ENCODE assay signal across 12 cellular contexts in genomic region chr19:8500158-8500557, GRCh38. TPM values are rescaled to one million over a fixed set of nuclear protein-coding genes. Genes with fewer than 3 reads are reported as not detected.
DNase-seq lines count a peak whose midpoint lies in the region; ATAC-seq and TF ChIP-seq lines count a peak whose summit lies in the region.
"Had no signal": no experiment of that assay in that cellular context is flagged by ENCODE, and none has a peak within 500 bp of the region (broad histone marks: within the 10 kb centered on the region; RNA-seq: fewer than 3 reads in every experiment).

No MANE protein-coding gene starts in this region.

- peak overlapping the region; percentile 77 for H3K4me3 ChIP-seq in HL-60 (replicated peaks; ENCODE audit: insufficient read depth, low read length)
- peak overlapping the region in 5 of 59 donors; percentile 2 to 12 (median 5) for H3K4me3 ChIP-seq in dorsolateral prefrontal cortex

- peak; percentile 22 for ATAC-seq in left lobe of liver
- peak; percentile 22 for ATAC-seq in sciatic nerve

- DNase-seq in HL-60 (ENCODE audit: low read depth in 1 of 2, low spot score in 1 of 2) (peak; percentile 96 to 99), SIG-M5 (lab: John Stamatoyannopoulos, UW) (peak; percentile 97), left lobe of liver (ENCODE audit: low spot score) (no peak), sciatic nerve (ENCODE audit: low spot score) (no peak), NCI-H1930 (lab: John Stamatoyannopoulos, UW) (no peak), dorsolateral prefrontal cortex (no peak)
- no peak for DNase-seq in central memory CD4-positive, alpha-beta T cell
- DNase-seq: NCI-H1417, NCI-H69 had no signal

- H3K27me3 ChIP-seq in HL-60 (ENCODE audit: insufficient read depth, poor library complexity, severe bottlenecking): no peaks in the 10 kb centered on the region
- no peaks in the 10 kb centered on the region for H3K27me3 ChIP-seq in dorsolateral prefrontal cortex

- intact Hi-C loops in sciatic nerve (cut with DNase I) (loop anchor here (10.0 kb wide), 1 partner anchor 145 kb away; no protein-coding TSS in a partner anchor), dorsolateral prefrontal cortex (cut with DNase I) (no loop called here)

- peak overlapping the region; percentile 98 for H3K27ac ChIP-seq in HL-60 (replicated peaks)
- peak overlapping the region in 2 of 59 donors; percentile 15 to 22 for H3K27ac ChIP-seq in dorsolateral prefrontal cortex
- H3K27ac ChIP-seq: epithelial cell of prostate had no signal

- TF ChIP-seq CTCF in HL-60 (IDR thresholded peaks at IDR 0.05; ENCODE audit: insufficient read depth, low read length) (no peak), dorsolateral prefrontal cortex (IDR thresholded peaks at IDR 0.05 in 54 of 56, conservative IDR thresholded peaks at IDR 0.05 in 2 of 56; ENCODE audit: low read depth in 1 of 56, partially characterized antibody in 56 of 56) (no peak)

RNA-seq across cellular contexts. Expression of gene PRAM1, which starts 2.3 kb away (rescaled TPM):
- total RNA-seq in left lobe of liver (1.7 TPM), sciatic nerve (8.8 TPM), dorsolateral prefrontal cortex (10 to 100 TPM in 19 of 120 experiments, 1 to 10 TPM in 101; 2.7 to 16.1 (median 6.3) TPM)
- total RNA-seq: bronchial epithelial cell, SK-MEL-5 had no signal

RNA-seq across cellular contexts. Expression of gene ZNF414, which starts 13.8 kb away (rescaled TPM):
- total RNA-seq in left lobe of liver (12.0 TPM), sciatic nerve (22.2 TPM), dorsolateral prefrontal cortex (10 to 100 TPM; 19.4 to 51.4 (median 30.1) TPM)

RNA-seq across cellular contexts. Expression of gene HNRNPM, which starts 55.4 kb away (rescaled TPM):
- 66.9 TPM for total RNA-seq in left lobe of liver
- 154 TPM for total RNA-seq in sciatic nerve
- 100 to 1,000 TPM in 119 of 120 experiments, 10 to 100 TPM in 1; 99.2 to 179 (median 128) TPM for total RNA-seq in dorsolateral prefrontal cortex

Comparison
In these comparisons a context has a peak if more than half of its experiments do, and no peak if none do; other contexts are left out.
1. DNase-seq: peak in HL-60 (2 of 2) and SIG-M5 (single experiment); none in left lobe of liver (single experiment), sciatic nerve (single experiment), NCI-H1930 (0 of 2), dorsolateral prefrontal cortex (0 of 10) and central memory CD4-positive, alpha-beta T cell (single experiment).